In the genomic region with DNA sequence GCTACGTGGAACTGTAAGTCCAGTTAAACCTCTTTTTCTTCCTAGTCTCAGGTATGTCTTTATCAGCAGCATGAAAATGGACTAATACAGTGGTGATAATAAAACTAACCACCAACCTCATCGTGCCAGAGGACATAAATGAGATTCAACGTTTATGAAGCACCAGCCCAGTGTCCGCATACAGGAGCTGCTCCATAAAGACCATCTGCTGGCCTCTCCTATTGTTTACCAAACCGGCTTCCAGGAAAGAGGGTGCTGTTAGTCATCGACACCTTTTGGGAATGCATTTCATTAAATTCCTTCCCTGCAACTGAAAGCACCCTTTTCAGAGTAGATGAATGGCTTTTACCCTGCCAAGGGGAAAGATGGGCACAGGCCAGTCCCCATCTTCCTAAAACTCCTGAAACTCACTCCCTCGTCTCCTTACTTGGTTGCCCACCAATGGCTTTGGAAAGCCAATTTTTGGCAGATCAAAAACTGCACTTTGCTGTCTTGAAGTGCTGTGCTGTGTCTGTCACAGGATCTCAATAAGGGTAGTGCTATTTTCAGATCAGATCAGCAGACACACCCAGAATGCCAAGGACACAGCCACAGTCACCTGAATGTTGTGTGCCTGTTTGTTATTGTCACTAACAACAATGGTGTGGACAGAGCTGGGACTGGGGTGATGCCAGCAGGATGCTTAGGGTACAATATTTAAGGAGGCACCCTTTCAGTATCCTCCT, we compare ENCODE assay signal across 13 cellular contexts.
DNase-seq lines count a peak whose midpoint lies in the region; ATAC-seq, FAIRE-seq and TF ChIP-seq lines count a peak whose summit lies in the region.
"Had no signal": no experiment of that assay in that cellular context is flagged by ENCODE, and none has a peak within 500 bp of the region (broad histone marks: within the 10 kb centered on the region; RNA-seq: fewer than 3 reads in every experiment).

No MANE protein-coding gene starts in this region.

- H3F3A ChIP-seq in GM23338 (replicated peaks; ENCODE audit: low read depth): no peaks in the 10 kb centered on the region

- intact Hi-C loops in psoas muscle (cut with DNase I): loop anchor here in 1 of 2 donors (1.0 to 10.0 kb wide), 4 partner anchors 32 to 364 kb away; no protein-coding TSS in a partner anchor

- no peak for FAIRE-seq in GM12892 (lab: Jason Lieb, UNC)
- FAIRE-seq: islet of Langerhans had no signal

- H3K9me3 Mint-ChIP-seq in GM23338: peaks cover 11% of the 10 kb centered on the region; the same call in 2 of the 3 replicates
- H3K9me3 Mint-ChIP-seq: activated naive CD4-positive, alpha-beta T cell treated with anti-CD3 and anti-CD28 coated beads, Interleukin-2, amount 50 U/mL, for 24 hours had no signal

- DNase-seq in GM23338 (ENCODE audit: low spot score) (no peak), NCI-H510A (lab: John Stamatoyannopoulos, UW) (peak; percentile 39), epithelial cell of esophagus (ENCODE audit: low read depth) (peak; percentile 51), psoas muscle (peak in 1 of 2 donors; percentile 79), SJCRH30 (no peak), GM19238 (ENCODE audit: insufficient read length, low spot score) (no peak), GM12892 (ENCODE audit: insufficient read length) (no peak)
- DNase-seq: activated CD8-positive, alpha-beta memory T cell treated with anti-CD3 and anti-CD28 coated beads, Interleukin-2, amount 50 U/mL, for 4 hours; right lobe of liver had no signal

- H4K20me1 ChIP-seq in GM23338 (replicated peaks; ENCODE audit: insufficient read depth): no peaks in the 10 kb centered on the region

- H3K36me3 ChIP-seq in GM23338 (ENCODE audit: insufficient read depth): no peaks in the 10 kb centered on the region
- no peaks in the 10 kb centered on the region for H3K36me3 ChIP-seq in psoas muscle (ENCODE audit: insufficient read depth in 1 of 2, low read depth in 1 of 2)
- no peaks in the 10 kb centered on the region for H3K36me3 ChIP-seq in SJCRH30
- H3K36me3 ChIP-seq: right lobe of liver, SJSA1 had no signal

- no peak overlapping the region for H3K4me3 Mint-ChIP-seq in GM23338
- H3K4me3 Mint-ChIP-seq: activated naive CD4-positive, alpha-beta T cell treated with anti-CD3 and anti-CD28 coated beads, Interleukin-2, amount 50 U/mL, for 24 hours; CD14-positive monocyte had no signal

- H3K9me2 ChIP-seq in GM23338 (ENCODE audit: insufficient read depth): peaks cover 7% of the 10 kb centered on the region

- H3K27ac ChIP-seq in GM23338 (ENCODE audit: low read depth) (no peak overlapping the region), psoas muscle (peak overlapping the region; percentile 92), SJCRH30 (no peak overlapping the region)
- H3K27ac ChIP-seq: right lobe of liver, SJSA1 had no signal

- no peak overlapping the region for H3K27ac Mint-ChIP-seq in GM23338
- H3K27ac Mint-ChIP-seq: activated naive CD4-positive, alpha-beta T cell treated with anti-CD3 and anti-CD28 coated beads, Interleukin-2, amount 50 U/mL, for 24 hours; CD14-positive monocyte had no signal

- 31 to 48% (median 33%) methylated on average over 7 of the region's 7 CpGs for WGBS in psoas muscle, 3 donors

- no peak overlapping the region for H3K4me3 ChIP-seq in GM23338
- no peak overlapping the region for H3K4me3 ChIP-seq in epithelial cell of esophagus (ENCODE audit: low read length)
- peak overlapping the region; percentile 10 for H3K4me3 ChIP-seq in psoas muscle
- H3K4me3 ChIP-seq in SJCRH30: no peak overlapping the region
- H3K4me3 ChIP-seq: right lobe of liver, SJSA1 had no signal

- H3K9me3 ChIP-seq in psoas muscle (peaks cover 2% of the 10 kb centered on the region), SJCRH30 (replicated peaks) (0 out of 2 replicates have a peak, but pooled peaks cover 3% of the 10 kb centered on the region)
- H3K9me3 ChIP-seq: right lobe of liver, SJSA1 had no signal

- TF ChIP-seq CTCF in GM23338 (conservative IDR thresholded peaks at IDR 0.05; ENCODE audit: low read depth in 2 of 2) (no peak), epithelial cell of esophagus (IDR thresholded peaks at IDR 0.05; ENCODE audit: insufficient read depth, low read depth, low read length, missing control alignments) (no peak), psoas muscle (IDR thresholded peaks at IDR 0.05) (no peak)

- H3K27me3 Mint-ChIP-seq in GM23338 (ENCODE audit: insufficient read depth, low read depth, poor library complexity): no peaks in the 10 kb centered on the region
- H3K27me3 Mint-ChIP-seq: activated naive CD4-positive, alpha-beta T cell treated with anti-CD3 and anti-CD28 coated beads, Interleukin-2, amount 50 U/mL, for 24 hours had no signal

- no peak for TF ChIP-seq POLR2A in GM12892 (IDR thresholded peaks at IDR 0.05; ENCODE audit: low read depth, low read length)

- peak overlapping the region; percentile 92; the same call in 1 of the 2 replicates for H2AFZ ChIP-seq in GM23338

- peaks cover 17% of the 10 kb centered on the region for H3K4me1 Mint-ChIP-seq in GM23338
- H3K4me1 Mint-ChIP-seq: CD14-positive monocyte had no signal

- H3K27me3 ChIP-seq in GM23338 (ENCODE audit: insufficient read depth): no peaks in the 10 kb centered on the region
- H3K27me3 ChIP-seq in psoas muscle (ENCODE audit: insufficient read depth in 3 of 3, low read length in 2 of 3): no peaks in the 10 kb centered on the region
- H3K27me3 ChIP-seq in SJCRH30: no peaks in the 10 kb centered on the region
- H3K27me3 ChIP-seq: right lobe of liver, SJSA1 had no signal

- H3K4me1 ChIP-seq in GM23338 (ENCODE audit: insufficient read depth) (peaks cover 15% of the 10 kb centered on the region), psoas muscle (peaks cover 25% of the 10 kb centered on the region), SJCRH30 (no peaks in the 10 kb centered on the region)
- H3K4me1 ChIP-seq: right lobe of liver had no signal

- H3K36me3 Mint-ChIP-seq in GM23338 (ENCODE audit: low read depth): no peaks in the 10 kb centered on the region; the same call in 2 of the 3 replicates
- H3K36me3 Mint-ChIP-seq: activated naive CD4-positive, alpha-beta T cell treated with anti-CD3 and anti-CD28 coated beads, Interleukin-2, amount 50 U/mL, for 24 hours; CD14-positive monocyte had no signal

- H3K4me2 ChIP-seq in GM23338: 0 out of 2 replicates have a peak overlapping the region, but pooled peaks have one; percentile 48

- H3K79me2 ChIP-seq in GM23338 (replicated peaks; ENCODE audit: insufficient read depth): no peaks in the 10 kb centered on the region

- ATAC-seq in GM23338 (no peak), psoas muscle (peak; percentile 76 to 89 (median 84))

TF ChIP-seq in GM23338, 12 proteins besides CTCF, POLR2A, EP300 and RAD21 (continues in another document):
- TF ChIP-seq EZH2 (IDR thresholded peaks at IDR 0.05; ENCODE audit: low read depth, unreplicated experiment) (no peak), ZNF114 (CRISPR knock-in tag; IDR thresholded peaks at IDR 0.05) (no peak), ZNF331 (CRISPR knock-in tag; IDR thresholded peaks at IDR 0.05; ENCODE audit: low read depth) (no peak), ETS1 (IDR thresholded peaks at IDR 0.05) (no peak), NANOG (IDR thresholded peaks at IDR 0.05; ENCODE audit: borderline replicate concordance) (no peak), EZH2phosphoT487 (IDR thresholded peaks at IDR 0.05; ENCODE audit: unreplicated experiment) (no peak), POLR2AphosphoS5 (IDR thresholded peaks at IDR 0.05; ENCODE audit: low read depth) (no peak), STAT1 (IDR thresholded peaks at IDR 0.05; ENCODE audit: unreplicated experiment) (no peak), CREB1 (CRISPR knock-in tag; IDR thresholded peaks at IDR 0.05; ENCODE audit: low read depth) (no peak), JUNB (IDR thresholded peaks at IDR 0.05; ENCODE audit: unreplicated experiment) (no peak)

Comparison
In these comparisons a context has a peak if more than half of its experiments do, and no peak if none do; other contexts are left out.
1. DNase-seq: peak in NCI-H510A (single experiment) and epithelial cell of esophagus (single experiment); none in GM23338 (single experiment), SJCRH30 (0 of 2), GM19238 (single experiment) and GM12892 (single experiment).